ENCODE assay signal across 8 cellular contexts in the genomic region with DNA sequence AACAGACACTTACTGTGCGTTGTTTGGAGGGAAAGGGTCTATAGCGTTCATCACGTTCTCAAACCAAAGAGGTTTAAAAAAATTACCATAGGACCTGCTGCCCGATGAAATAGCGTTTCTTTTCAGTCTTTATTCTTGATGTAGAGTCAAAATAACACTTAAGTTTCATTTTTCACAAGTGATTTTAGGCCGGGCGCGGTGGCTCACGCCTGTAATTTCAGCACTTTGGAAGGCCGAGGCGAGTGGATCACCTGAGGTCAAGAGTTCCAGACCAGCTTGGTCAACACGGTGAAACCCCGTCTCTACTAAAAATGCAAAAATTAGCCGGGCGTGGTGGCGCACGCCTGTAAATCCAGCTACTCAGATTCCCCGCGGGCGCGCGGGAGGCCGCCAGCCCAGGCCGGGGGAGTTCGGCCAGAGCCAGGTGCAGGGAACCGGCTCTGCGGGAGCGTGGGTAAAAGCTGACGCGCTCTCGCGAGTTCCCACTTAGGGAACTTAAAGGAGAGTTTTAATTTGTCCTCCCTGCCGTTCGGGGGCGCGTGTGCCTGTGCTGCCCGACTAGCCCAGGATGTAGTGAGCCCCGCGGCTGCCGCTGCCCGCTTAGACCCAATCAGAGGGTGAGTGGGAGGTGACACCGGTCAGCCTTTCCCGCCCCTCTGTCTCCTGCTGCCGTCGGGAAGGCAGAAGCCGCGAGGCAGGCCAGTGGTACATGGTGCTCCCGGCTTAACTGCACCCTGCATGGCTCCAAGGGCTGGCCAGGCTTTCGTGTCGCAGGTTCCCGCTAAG.
A peak's percentile ranks its signal among the peaks of the same experiment; 100 is the strongest.
DNase-seq lines count a peak whose midpoint lies in the region; ATAC-seq and TF ChIP-seq lines count a peak whose summit lies in the region.

No MANE protein-coding gene starts in this region.

- ATAC-seq in GM19025 (IDR thresholded peaks at IDR 0.05; ENCODE audit: low read depth, unreplicated experiment) (peak; percentile 55), HG03378 (IDR thresholded peaks at IDR 0.05; ENCODE audit: unreplicated experiment) (peak; percentile 61)

- POLR2A ChIA-PET in AG04449 (lab: Yijun Ruan, JAX): interaction anchor here (1.0 to 1.3 kb wide), 2 partner anchors 9 to 716 kb away, joined by 3 read pairs; no protein-coding TSS in a partner anchor

- H3K4me3 ChIP-seq in AG04449 (ENCODE audit: low read depth, low read length): peak overlapping the region; percentile 92

- peak; percentile 29 for TF ChIP-seq CTCF in AG04449 (IDR thresholded peaks at IDR 0.05; ENCODE audit: insufficient read depth, low read length, missing control alignments)

- DNase-seq in AG04449 (ENCODE audit: low read depth, low spot score) (no peak), cerebellar cortex (ENCODE audit: low spot score) (peak; percentile 57), left kidney (ENCODE audit: low read depth, low spot score) (peak; percentile 91), kidney glomerular epithelial cell (lab: John Stamatoyannopoulos, UW) (no peak)
- DNase-seq in activated CD4-positive, CD25-positive, alpha-beta regulatory T cell treated with anti-CD3 and anti-CD28 coated beads, Interleukin-2, amount 50 U/mL, for 72 hours: peak; percentile 52
- peak in 3 of 4 experiments; percentile 20 to 47 (median 45) for DNase-seq in stimulated activated CD4-positive, alpha-beta T cell treated with anti-CD3 and anti-CD28 coated beads, Interleukin-1b, Interleukin-23, amount 100 ng/mL, for 24 hours (ENCODE audit: low read depth in 4 of 4, low spot score in 1 of 4)

- CTCF ChIA-PET in AG04449 (lab: Yijun Ruan, JAX): interaction anchor here (1.6 to 3.9 kb wide), 2 partner anchors 255 to 1069 kb away, joined by 3 to 18 read pairs; partner anchors contain the start of gene VPS36

Comparison
In these comparisons a context has a peak if more than half of its experiments do, and no peak if none do; other contexts are left out.
1. DNase-seq: peak in activated CD4-positive, CD25-positive, alpha-beta regulatory T cell treated with anti-CD3 and anti-CD28 coated beads, Interleukin-2, amount 50 U/mL, for 72 hours (single experiment), cerebellar cortex (single experiment), left kidney (single experiment) and stimulated activated CD4-positive, alpha-beta T cell treated with anti-CD3 and anti-CD28 coated beads, Interleukin-1b, Interleukin-23, amount 100 ng/mL, for 24 hours (3 of 4); none in AG04449 (single experiment) and kidney glomerular epithelial cell (single experiment).